In genomic region chr17:4417129-4417667, GRCh38 we compare ENCODE assay signal across 25 cellular contexts. TPM values are rescaled to one million over a fixed set of nuclear protein-coding genes. Genes with fewer than 3 reads are reported as not detected.
"Had no signal": no experiment of that assay in that cellular context is flagged by ENCODE, and none has a peak within 500 bp of the region (broad histone marks: within the 10 kb centered on the region; RNA-seq: fewer than 3 reads in every experiment).

No MANE protein-coding gene starts in this region.

- DNase-seq: effector memory CD4-positive, alpha-beta T cell; heart right ventricle; hypothalamus; islet precursor cell; mammary epithelial cell; naive thymus-derived CD4-positive, alpha-beta T cell; nephron progenitor cell; posterior cingulate gyrus; sigmoid colon; stimulated activated CD4-positive, alpha-beta T cell treated with anti-CD3 and anti-CD28 coated beads, Interleukin-2, amount 100 ng/mL, for 24 hours; stimulated activated CD4-positive, alpha-beta T cell treated with anti-CD3 and anti-CD28 coated beads, Interleukin-4, amount 100 ng/mL, for 4 hours; stimulated activated naive B cell treated with anti-CD40 and anti-IgM and Interleukin-4, amounts not matched to agents 10 μg/mL and 1 μg/mL and 100 μg/mL, for 72 hours; stimulated activated naive CD8-positive, alpha-beta T cell treated with anti-CD3 and anti-CD28 coated beads, Interleukin-15, amount 100 ng/mL, for 72 hours; testis; transverse colon had no signal

- H3K36me3 ChIP-seq: heart right ventricle, neutrophil, sigmoid colon, transverse colon had no signal

- FAIRE-seq: endometrium, frontal cortex had no signal

- H3K9me3 ChIP-seq: heart right ventricle, neutrophil, sigmoid colon, testis, transverse colon had no signal

- H3K27ac ChIP-seq: coronary artery, heart right ventricle, neutrophil, sigmoid colon, skin epidermis, testis, transverse colon had no signal

- ATAC-seq: esophagus mucosa; heart right ventricle; left lobe of liver; naive thymus-derived CD4-positive, alpha-beta T cell; stimulated activated naive B cell treated with anti-CD40 and anti-IgM and Interleukin-4, amounts not matched to agents 10 μg/mL and 1 μg/mL and 100 μg/mL, for 72 hours; stimulated activated naive CD8-positive, alpha-beta T cell treated with anti-CD3 and anti-CD28 coated beads, Interleukin-15, amount 100 ng/mL, for 72 hours had no signal

- H3K4me3 ChIP-seq: coronary artery, heart right ventricle, sigmoid colon, skin epidermis, testis, transverse colon had no signal

- H3K27me3 ChIP-seq: heart right ventricle, neutrophil, sigmoid colon, testis, transverse colon had no signal

RNA-seq across cellular contexts. Expression of gene SPNS3, which starts 16.5 kb away (rescaled TPM):
- total RNA-seq: fibroblast of lung, left lobe of liver, mammary epithelial cell, mesenteric fat pad, osteocyte, sigmoid colon, transverse colon had no signal
- polyA plus RNA-seq: fibroblast of lung, mammary epithelial cell had no signal
